In genomic region chr19:4519521-4520277, GRCh38 we compare ENCODE assay signal across 10 cellular contexts. TPM values are rescaled to one million over a fixed set of nuclear protein-coding genes. Genes with fewer than 3 reads are reported as not detected.
A peak's percentile ranks its signal among the peaks of the same experiment; 100 is the strongest.
DNase-seq lines count a peak whose midpoint lies in the region; ATAC-seq and TF ChIP-seq lines count a peak whose summit lies in the region.
"Had no signal": no experiment of that assay in that cellular context is flagged by ENCODE, and none has a peak within 500 bp of the region (broad histone marks: within the 10 kb centered on the region; RNA-seq: fewer than 3 reads in every experiment).

No MANE protein-coding gene starts in this region.

- intact Hi-C loops in psoas muscle (cut with DNase I) (loop anchor here in 1 of 2 donors (10.0 kb wide), 1 partner anchor 255 kb away; no protein-coding TSS in a partner anchor), Calu3 (cut with micrococcal nuclease; ENCODE audit: unreplicated experiment) (no loop called here)

- peaks cover 18% of the 10 kb centered on the region for H3K4me1 Mint-ChIP-seq in Calu3 (ENCODE audit: low read depth, unreplicated experiment)
- H3K4me1 Mint-ChIP-seq: CD4-positive, alpha-beta memory T cell; immature natural killer cell had no signal

- H3K27ac Mint-ChIP-seq in Calu3 (ENCODE audit: unreplicated experiment) = no peak overlapping the region
- H3K27ac Mint-ChIP-seq: immature natural killer cell had no signal

- H3K9me3 ChIP-seq in psoas muscle = no peaks in the 10 kb centered on the region
- H3K9me3 ChIP-seq: adrenal gland had no signal

- BruUV-seq in Calu3 (replicated peaks; lab: Mats Ljungman, UMichigan) = no TSS peak

- DNase-seq in RWPE1 (ENCODE audit: low spot score) (peak; percentile 34), foreskin keratinocyte (peak; percentile 38 to 64), psoas muscle (no peak), NK-92 (lab: John Stamatoyannopoulos, UW; ENCODE audit: unreplicated experiment) (no peak), Calu3 (no peak)
- DNase-seq: adrenal gland; CD4-positive, alpha-beta memory T cell; immature natural killer cell had no signal

- TF ChIP-seq CTCF in RWPE1 (conservative IDR thresholded peaks at IDR 0.05; ENCODE audit: low read depth) (no peak), foreskin keratinocyte (conservative IDR thresholded peaks at IDR 0.05) (no peak), psoas muscle (IDR thresholded peaks at IDR 0.05) (no peak), Calu3 (IDR thresholded peaks at IDR 0.05; ENCODE audit: unreplicated experiment) (no peak)

- peak overlapping the region; percentile 93 for H3K27ac ChIP-seq in RWPE1
- peak overlapping the region; percentile 31 for H3K27ac ChIP-seq in foreskin keratinocyte
- H3K27ac ChIP-seq in psoas muscle = peak overlapping the region; percentile 94
- H3K27ac ChIP-seq: adrenal gland had no signal

- 53 to 58% (median 55%) methylated on average over 9 of the region's 9 CpGs for WGBS in psoas muscle, 3 donors

- no peak overlapping the region for H3K4me3 ChIP-seq in psoas muscle
- H3K4me3 ChIP-seq: adrenal gland had no signal

- POLR2A ChIA-PET in RWPE1 (lab: Yijun Ruan, JAX; ENCODE audit: low non-redundant PET) = no interaction called here

- peaks cover 0 to 61% of the 10 kb centered on the region in 2 donors for H3K36me3 ChIP-seq in psoas muscle (ENCODE audit: insufficient read depth in 1 of 2, low read depth in 1 of 2)
- H3K36me3 ChIP-seq: adrenal gland had no signal

- H3K27me3 ChIP-seq in foreskin keratinocyte = no peaks in the 10 kb centered on the region
- no peaks in the 10 kb centered on the region for H3K27me3 ChIP-seq in psoas muscle (ENCODE audit: insufficient read depth in 3 of 3, low read length in 2 of 3)
- H3K27me3 ChIP-seq: adrenal gland had no signal

- peak; percentile 48 for ATAC-seq in foreskin keratinocyte
- ATAC-seq in psoas muscle = no peak
- ATAC-seq in GM21360 (IDR thresholded peaks at IDR 0.05; ENCODE audit: unreplicated experiment) = no peak

- no peaks in the 10 kb centered on the region for H3K36me3 Mint-ChIP-seq in Calu3 (ENCODE audit: insufficient read depth, unreplicated experiment)
- H3K36me3 Mint-ChIP-seq: CD4-positive, alpha-beta memory T cell; immature natural killer cell had no signal

- H3K4me3 Mint-ChIP-seq in Calu3 (ENCODE audit: low read depth, unreplicated experiment) = no peak overlapping the region
- H3K4me3 Mint-ChIP-seq: CD4-positive, alpha-beta memory T cell; immature natural killer cell; T-helper 1 cell treated with Interleukin-12 subunit alpha and Interleukin-12 subunit beta and Interleukin-4 antibody, amounts not matched to agents 30 μg/mL and 1 μg/mL, for 36 hours had no signal

- no peaks in the 10 kb centered on the region for H3K9me3 Mint-ChIP-seq in Calu3 (ENCODE audit: low read depth, unreplicated experiment)
- H3K9me3 Mint-ChIP-seq: immature natural killer cell; T-helper 1 cell treated with Interleukin-12 subunit alpha and Interleukin-12 subunit beta and Interleukin-4 antibody, amounts not matched to agents 30 μg/mL and 1 μg/mL, for 36 hours had no signal

- no peaks in the 10 kb centered on the region for H3K27me3 Mint-ChIP-seq in Calu3 (ENCODE audit: unreplicated experiment)

- H3K4me1 ChIP-seq in foreskin keratinocyte (peaks cover 8% of the 10 kb centered on the region), psoas muscle (peaks cover 29% of the 10 kb centered on the region)
- H3K4me1 ChIP-seq: adrenal gland had no signal

- CTCF ChIA-PET in RWPE1 (lab: Yijun Ruan, JAX) (no interaction called here), Calu3 (lab: Charles Lee) (no interaction called here)

RNA-seq across cellular contexts. Expression of gene PLIN4, which starts 1.4 kb away (rescaled TPM):
- 0.65 and 0.71 TPM in 2 replicates for total RNA-seq in foreskin keratinocyte
- polyA plus RNA-seq in foreskin keratinocyte = 0.32 TPM in 2 replicates
- 100 to 1,000 TPM; 115 to 309 (median 183) TPM for total RNA-seq in psoas muscle
- polyA plus RNA-seq in psoas muscle = 10 to 100 TPM; 29.0 to 97.8 (median 50.4) TPM
- 1.1 and 2.3 TPM in 2 replicates for total RNA-seq in Calu3 (2022)

RNA-seq across cellular contexts. Expression of gene PLIN5, which starts 15.3 kb away (rescaled TPM):
- total RNA-seq in foreskin keratinocyte (not detected in 2 replicates), psoas muscle (100 to 1,000 TPM in 2 of 4 donors, 10 to 100 TPM in 2; 61.7 to 143 (median 118) TPM), Calu3 (2022) (7.6 and 13.1 TPM in 2 replicates)
- polyA plus RNA-seq in foreskin keratinocyte (not detected in 2 replicates), psoas muscle (10 to 100 TPM; 14.5 to 96.8 (median 22.8) TPM)
- polyA plus RNA-seq: immature natural killer cell had no signal

RNA-seq across cellular contexts. Expression of gene LRG1, which starts 20.1 kb away (rescaled TPM):
- total RNA-seq in foreskin keratinocyte (0.17 and 0.35 TPM in 2 replicates), psoas muscle (1 to 10 TPM in 1 of 4 donors, under 1 TPM in 2, not detected in 1; 0.42 to 1.8 (median 0.53) TPM), Calu3 (2022) (28.5 and 36.4 TPM in 2 replicates)
- polyA plus RNA-seq in foreskin keratinocyte (0.32 and 0.50 TPM in 2 replicates), psoas muscle (under 1 TPM; 0.09 to 0.42 (median 0.15) TPM)
- total RNA-seq: CD4-positive, alpha-beta memory T cell had no signal
- polyA plus RNA-seq: immature natural killer cell had no signal

RNA-seq across cellular contexts. Expression of gene SEMA6B, which starts 39.8 kb away (rescaled TPM):
- 1.3 and 1.7 TPM in 2 replicates for total RNA-seq in foreskin keratinocyte
- polyA plus RNA-seq in foreskin keratinocyte = 0.87 and 1.00 TPM in 2 replicates
- total RNA-seq in psoas muscle = 10 to 100 TPM in 2 of 4 donors, 1 to 10 TPM in 2; 6.2 to 11.7 (median 10.0) TPM
- polyA plus RNA-seq in psoas muscle = 1 to 10 TPM; 2.3 to 7.1 (median 5.6) TPM
- 0.21 and 0.34 TPM in 2 replicates for total RNA-seq in Calu3 (2022)
- polyA plus RNA-seq: CD4-positive, alpha-beta memory T cell; immature natural killer cell had no signal

RNA-seq across cellular contexts. Expression of gene HDGFL2, which starts 47.6 kb away (rescaled TPM):
- 62.4 and 69.8 TPM in 2 replicates for total RNA-seq in foreskin keratinocyte
- polyA plus RNA-seq in foreskin keratinocyte = 62.7 and 63.9 TPM in 2 replicates
- 10 to 100 TPM; 32.3 to 47.7 (median 39.5) TPM for total RNA-seq in psoas muscle
- polyA plus RNA-seq in psoas muscle = 10 to 100 TPM; 33.4 to 56.4 (median 51.3) TPM
- total RNA-seq in Calu3 (2022) = 31.9 and 40.6 TPM in 2 replicates

Comparison
In these comparisons a context has a peak if more than half of its experiments do, and no peak if none do; other contexts are left out.
1. DNase-seq: peak in RWPE1 (single experiment) and foreskin keratinocyte (2 of 2); none in psoas muscle (0 of 2), NK-92 (single experiment) and Calu3 (single experiment).
2. H3K27ac ChIP-seq: peak in every context shown above with its lines; median percentile 94 in psoas muscle; 93 in RWPE1; 31 in foreskin keratinocyte.
3. RNA of gene PLIN4, which starts 1.4 kb away (total RNA-seq): 115 to 309 TPM in psoas muscle; 1.1 to 2.3 TPM in Calu3 and 0.65 to 0.71 TPM in foreskin keratinocyte; every median in the first group is over 10 times any median in the second.
4. RNA of gene LRG1, which starts 20.1 kb away (total RNA-seq): 28.5 to 36.4 TPM in Calu3; 0.42 to 1.8 TPM in psoas muscle and 0.17 to 0.35 TPM in foreskin keratinocyte; every median in the first group is over 10 times any median in the second.